8 cellular contexts compared by ENCODE assay signal in the genomic region with DNA sequence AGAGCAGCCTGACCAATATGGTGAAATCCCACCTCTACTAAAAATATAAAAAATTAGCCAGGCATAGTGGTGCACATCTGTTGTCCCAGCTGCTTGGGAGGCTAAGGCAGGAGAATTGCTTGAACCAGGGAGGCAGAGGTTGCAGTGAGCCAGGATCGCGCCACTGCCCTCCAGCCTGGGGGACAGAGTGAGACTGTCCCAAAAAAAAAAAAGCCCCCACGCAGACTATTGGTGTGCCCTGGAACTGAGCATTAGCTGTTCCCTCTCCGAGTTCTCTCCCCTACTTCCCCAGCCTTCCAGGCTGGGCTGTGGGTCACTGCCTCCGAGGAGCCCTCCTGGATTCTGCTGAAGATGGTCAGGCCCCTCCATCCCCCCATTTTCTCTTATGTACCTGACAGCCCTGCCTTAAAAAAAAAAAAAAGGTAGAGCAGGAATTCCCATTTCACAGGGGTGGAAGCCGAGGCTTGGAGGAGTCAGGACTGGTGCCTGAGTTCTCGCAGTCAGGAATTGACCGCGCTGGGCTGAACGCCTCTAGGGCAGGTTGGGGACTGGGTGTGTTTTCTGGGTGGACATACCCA. TPM values are rescaled to one million over a fixed set of nuclear protein-coding genes. Genes with fewer than 3 reads are reported as not detected.
DNase-seq lines count a peak whose midpoint lies in the region; ATAC-seq and TF ChIP-seq lines count a peak whose summit lies in the region.
"Had no signal": no experiment of that assay in that cellular context is flagged by ENCODE, and none has a peak within 500 bp of the region (broad histone marks: within the 10 kb centered on the region; RNA-seq: fewer than 3 reads in every experiment).

No MANE protein-coding gene starts in this region.

- H3K9ac ChIP-seq in NT2/D1 (ENCODE audit: insufficient read length, low read depth): peak overlapping the region; percentile 63

- no peaks in the 10 kb centered on the region for H3K9me3 ChIP-seq in NT2/D1 (ENCODE audit: insufficient read depth, low read length)
- no peaks in the 10 kb centered on the region for H3K9me3 ChIP-seq in gastrocnemius medialis

- DNase-seq in NT2/D1 (ENCODE audit: low read depth, low spot score) (no peak), progenitor cell of endocrine pancreas (ENCODE audit: low spot score, unreplicated experiment) (no peak), gastrocnemius medialis (no peak)
- DNase-seq: naive thymus-derived CD4-positive, alpha-beta T cell; NCI-H146 had no signal

- H3K36me3 ChIP-seq in NT2/D1 (ENCODE audit: insufficient read depth, insufficient read length, low read length) (peaks cover 49% of the 10 kb centered on the region), gastrocnemius medialis (no peaks in the 10 kb centered on the region)

- H3K27me3 Mint-ChIP-seq in brain (peaks cover 3% of the 10 kb centered on the region), progenitor cell of endocrine pancreas (no peaks in the 10 kb centered on the region)
- H3K27me3 Mint-ChIP-seq: naive thymus-derived CD4-positive, alpha-beta T cell had no signal

- intact Hi-C loops in gastrocnemius medialis (cut with DNase I; ENCODE audit: low total_unique reads): no loop called here

- ATAC-seq in HG02571 (IDR thresholded peaks at IDR 0.05; ENCODE audit: unreplicated experiment) (no peak), gastrocnemius medialis (no peak), HG03442 (IDR thresholded peaks at IDR 0.05; ENCODE audit: unreplicated experiment) (no peak)
- ATAC-seq: naive thymus-derived CD4-positive, alpha-beta T cell had no signal

- peaks cover 0 to 5% (median 0%) of the 10 kb centered on the region in 5 experiments for H3K9me3 Mint-ChIP-seq in brain
- H3K9me3 Mint-ChIP-seq in progenitor cell of endocrine pancreas (ENCODE audit: low read depth): no peaks in the 10 kb centered on the region

- H3K4me3 Mint-ChIP-seq in brain (peak overlapping the region in 3 of 5 experiments; percentile 50 to 93 (median 61)), progenitor cell of endocrine pancreas (ENCODE audit: low read depth) (peak overlapping the region; percentile 24)

- H3K4me1 ChIP-seq in NT2/D1 (ENCODE audit: insufficient read depth, insufficient read length) (peaks cover 25% of the 10 kb centered on the region), gastrocnemius medialis (peaks cover 4 to 15% of the 10 kb centered on the region in 2 donors)

- H3K36me3 Mint-ChIP-seq in brain (peaks cover 35% of the 10 kb centered on the region), progenitor cell of endocrine pancreas (ENCODE audit: insufficient read depth) (peaks cover 3% of the 10 kb centered on the region)

- TF ChIP-seq POLR2A in gastrocnemius medialis (IDR thresholded peaks at IDR 0.05): no peak

- no peaks in the 10 kb centered on the region for H3K27me3 ChIP-seq in NT2/D1 (ENCODE audit: insufficient read depth, insufficient read length)
- H3K27me3 ChIP-seq in gastrocnemius medialis: no peaks in the 10 kb centered on the region

- peak overlapping the region in 1 of 4 donors; percentile 34 for H3K27ac ChIP-seq in gastrocnemius medialis

- H3K4me3 ChIP-seq in NT2/D1 (ENCODE audit: insufficient read length, low read depth) (no peak overlapping the region), gastrocnemius medialis (no peak overlapping the region)

- in situ Hi-C loops in gastrocnemius medialis (cut with MboI; ENCODE audit: low sequenced_read_pairs in 4 of 4): no loop called here

- peak overlapping the region in 3 of 5 experiments; percentile 24 to 50 (median 31) for H3K27ac Mint-ChIP-seq in brain
- H3K27ac Mint-ChIP-seq in progenitor cell of endocrine pancreas: peak overlapping the region; percentile 56

- peaks cover 38% of the 10 kb centered on the region for H3K4me1 Mint-ChIP-seq in brain
- peaks cover 10% of the 10 kb centered on the region for H3K4me1 Mint-ChIP-seq in progenitor cell of endocrine pancreas (ENCODE audit: low read depth)

- TF ChIP-seq CTCF in brain (conservative IDR thresholded peaks at IDR 0.05): no peak
- TF ChIP-seq CTCF in progenitor cell of endocrine pancreas (IDR thresholded peaks at IDR 0.05; ENCODE audit: unreplicated experiment): no peak
- no peak for TF ChIP-seq CTCF in gastrocnemius medialis (IDR thresholded peaks at IDR 0.05 in 4 of 5, conservative IDR thresholded peaks at IDR 0.05 in 1 of 5)

RNA-seq across cellular contexts. Expression of a gene that starts 1.9 kb away (rescaled TPM):
- 3.8 TPM for polyA plus RNA-seq in brain (ENCODE audit: insufficient read depth, low read depth, low replicate concordance)
- total RNA-seq in progenitor cell of endocrine pancreas (14.1 and 16.2 TPM in 2 replicates), gastrocnemius medialis (1 to 10 TPM; 2.1 to 3.6 (median 3.1) TPM)

RNA-seq across cellular contexts. Expression of a gene that starts 1.9 kb away (rescaled TPM):
- 105 TPM for polyA plus RNA-seq in brain (ENCODE audit: insufficient read depth, low read depth, low replicate concordance)
- total RNA-seq in progenitor cell of endocrine pancreas (101 and 102 TPM in 2 replicates), gastrocnemius medialis (10 to 100 TPM; 18.8 to 38.4 (median 26.7) TPM)

RNA-seq across cellular contexts. Expression of a gene that starts 21.8 kb away (rescaled TPM):
- polyA plus RNA-seq in brain (ENCODE audit: insufficient read depth, low read depth, low replicate concordance): 124 TPM
- 46.5 and 48.8 TPM in 2 replicates for total RNA-seq in progenitor cell of endocrine pancreas
- total RNA-seq in gastrocnemius medialis: 10 to 100 TPM; 49.4 to 87.7 (median 70.8) TPM

RNA-seq across cellular contexts. Expression of a gene that starts 33.9 kb away (rescaled TPM):
- 83.7 TPM for polyA plus RNA-seq in brain (ENCODE audit: insufficient read depth, low read depth, low replicate concordance)
- total RNA-seq in progenitor cell of endocrine pancreas: 96.8 and 103 TPM in 2 replicates
- 10 to 100 TPM; 37.9 to 42.9 (median 38.1) TPM for total RNA-seq in gastrocnemius medialis

RNA-seq across cellular contexts. Expression of a gene that starts 43.7 kb away (rescaled TPM):
- 22.6 TPM for polyA plus RNA-seq in brain (ENCODE audit: insufficient read depth, low read depth, low replicate concordance)
- total RNA-seq in progenitor cell of endocrine pancreas (13.2 and 13.5 TPM in 2 replicates), gastrocnemius medialis (1 to 10 TPM in 3 of 4 donors, under 1 TPM in 1; 0.58 to 4.0 (median 1.4) TPM)
